Comparison of ENCODE assay signal across 9 cellular contexts in genomic region chr10:79102056-79102874, GRCh38. TPM values are rescaled to one million over a fixed set of nuclear protein-coding genes. Genes with fewer than 3 reads are reported as not detected.
DNase-seq lines count a peak whose midpoint lies in the region; ATAC-seq and FAIRE-seq lines count a peak whose summit lies in the region.
"Had no signal": no experiment of that assay in that cellular context is flagged by ENCODE, and none has a peak within 500 bp of the region (broad histone marks: within the 10 kb centered on the region; RNA-seq: fewer than 3 reads in every experiment).

No MANE protein-coding gene starts in this region.

- DNase-seq in HT-29 (ENCODE audit: low spot score) (peak; percentile 36), iPS-NIHi7 (ENCODE audit: extremely low spot score) (peak; percentile 61), small intestine (peak; percentile 34), GM19239 (ENCODE audit: insufficient read length, low spot score) (no peak)
- DNase-seq in CD8-positive, alpha-beta memory T cell: no peak

- H3K9me3 Mint-ChIP-seq in CD8-positive, alpha-beta memory T cell: no peaks in the 10 kb centered on the region

- H3K4me1 ChIP-seq in small intestine (ENCODE audit: control insufficient read depth in 2 of 2, insufficient read depth in 1 of 2, low read depth in 1 of 2, low read length in 1 of 2): peaks cover 7 to 14% of the 10 kb centered on the region in 2 donors
- H3K4me1 ChIP-seq in CD8-positive, alpha-beta memory T cell (ENCODE audit: insufficient read depth, low read length): peaks cover 20% of the 10 kb centered on the region

- peak overlapping the region in 1 of 7 donors; percentile 35 for H3K4me3 Mint-ChIP-seq in CD8-positive, alpha-beta memory T cell

- FAIRE-seq in small intestine (lab: Jason Lieb, UNC) (no peak), GM19239 (lab: Jason Lieb, UNC) (no peak)
- FAIRE-seq: endometrium had no signal

- no peaks in the 10 kb centered on the region for H3K36me3 Mint-ChIP-seq in CD8-positive, alpha-beta memory T cell

- POLR2A ChIA-PET in CD8-positive, alpha-beta memory T cell (lab: Charles Lee): no interaction called here

- 34 to 36% (median 36%) methylated on average over 16 of the region's 16 CpGs for WGBS in small intestine, 3 donors

- H3K27ac ChIP-seq in angular gyrus (ENCODE audit: low read depth, low read length) (peak overlapping the region; percentile 24), small intestine (ENCODE audit: low read depth in 1 of 2, low read length in 1 of 2) (peak overlapping the region; percentile 41 to 69)
- H3K27ac ChIP-seq in CD8-positive, alpha-beta memory T cell (ENCODE audit: low read depth, low read length): no peak overlapping the region

- H3K27me3 Mint-ChIP-seq in CD8-positive, alpha-beta memory T cell: peaks cover 0 to 2% of the 10 kb centered on the region in 2 donors

- no peaks in the 10 kb centered on the region for H3K27me3 ChIP-seq in small intestine (ENCODE audit: control insufficient read depth in 2 of 2, insufficient read depth in 2 of 2, low read length in 2 of 2)
- H3K27me3 ChIP-seq in CD8-positive, alpha-beta memory T cell (ENCODE audit: insufficient read depth, low read length, poor library complexity, severe bottlenecking): no peaks in the 10 kb centered on the region

- peak overlapping the region in 4 of 8 donors; percentile 42 to 88 (median 77) for H3K27ac Mint-ChIP-seq in CD8-positive, alpha-beta memory T cell

- H3K36me3 ChIP-seq in small intestine (ENCODE audit: control insufficient read depth in 2 of 2, insufficient read depth in 2 of 2, low read length in 2 of 2): no peaks in the 10 kb centered on the region
- H3K36me3 ChIP-seq in CD8-positive, alpha-beta memory T cell (ENCODE audit: insufficient read depth, low read length): no peaks in the 10 kb centered on the region

- peaks cover 37 to 78% (median 44%) of the 10 kb centered on the region in 3 donors for H3K4me1 Mint-ChIP-seq in CD8-positive, alpha-beta memory T cell

- H3K9me3 ChIP-seq in small intestine (ENCODE audit: control insufficient read depth, low read depth): no peaks in the 10 kb centered on the region
- H3K9me3 ChIP-seq in CD8-positive, alpha-beta memory T cell (ENCODE audit: low read length): no peaks in the 10 kb centered on the region

- no peak overlapping the region for H3K4me3 ChIP-seq in small intestine (ENCODE audit: low read depth in 1 of 2, low read length in 2 of 2)
- H3K4me3 ChIP-seq in CD8-positive, alpha-beta memory T cell (ENCODE audit: low read length): no peak overlapping the region

- ATAC-seq in HG03520 (IDR thresholded peaks at IDR 0.05; ENCODE audit: unreplicated experiment) (no peak), HG02571 (IDR thresholded peaks at IDR 0.05; ENCODE audit: unreplicated experiment) (no peak)

- CTCF ChIA-PET in CD8-positive, alpha-beta memory T cell (lab: Charles Lee): no interaction called here

RNA-seq across cellular contexts. Expression of gene ZMIZ1, which starts 33.5 kb away (rescaled TPM):
- total RNA-seq in HT-29 (2014; rRNA removed; shearing (Covaris generic)): 21.0 and 27.5 TPM in 2 replicates
- 10 to 100 TPM; 15.1 to 23.0 (median 16.8) TPM for polyA plus RNA-seq in small intestine
- 10 to 100 TPM; 34.7 to 36.3 TPM for total RNA-seq in CD8-positive, alpha-beta memory T cell
- polyA plus RNA-seq in CD8-positive, alpha-beta memory T cell: 8.0 TPM

Comparison
In these comparisons a context has a peak if more than half of its experiments do, and no peak if none do; other contexts are left out.
1. DNase-seq: peak in HT-29 (single experiment), iPS-NIHi7 (single experiment) and small intestine (single experiment); none in CD8-positive, alpha-beta memory T cell (0 of 5) and GM19239 (single experiment).